Comparison of ENCODE assay signal across 10 cellular contexts in genomic region chr14:76760331-76761197, GRCh38. TPM values are rescaled to one million over a fixed set of nuclear protein-coding genes. Genes with fewer than 3 reads are reported as not detected.
DNase-seq lines count a peak whose midpoint lies in the region; ATAC-seq, FAIRE-seq and TF ChIP-seq lines count a peak whose summit lies in the region.
"Had no signal": no experiment of that assay in that cellular context is flagged by ENCODE, and none has a peak within 500 bp of the region (broad histone marks: within the 10 kb centered on the region; RNA-seq: fewer than 3 reads in every experiment).

No MANE protein-coding gene starts in this region.

- H3K4me1 ChIP-seq in endothelial cell of umbilical vein (ENCODE audit: control insufficient read depth, extremely low read depth, insufficient read depth, low read length), result peaks cover 30% of the 10 kb centered on the region
- peaks cover 0 to 5% of the 10 kb centered on the region in 2 donors for H3K4me1 ChIP-seq in naive thymus-derived CD4-positive, alpha-beta T cell (ENCODE audit: control insufficient read depth in 2 of 2, insufficient read depth in 2 of 2, low read length in 2 of 2)

- POLR2A ChIA-PET in AG04450 (lab: Yijun Ruan, JAX) (no interaction called here), endothelial cell of umbilical vein (lab: Charles Lee) (no interaction called here)
- POLR2A ChIA-PET in naive thymus-derived CD4-positive, alpha-beta T cell (lab: Charles Lee), result no interaction called here

- H3K27ac ChIP-seq in AG04450 (ENCODE audit: low read depth, low read length), result peak overlapping the region; percentile 3
- no peak overlapping the region for H3K27ac ChIP-seq in endothelial cell of umbilical vein (ENCODE audit: insufficient read depth, low read depth, low read length)
- no peak overlapping the region for H3K27ac ChIP-seq in naive thymus-derived CD4-positive, alpha-beta T cell (ENCODE audit: low read depth, low read length)

- no peaks in the 10 kb centered on the region; the same call in 1 of the 2 replicates for H3K9me3 ChIP-seq in AG04450 (ENCODE audit: control insufficient read depth, insufficient read depth, low read length)
- H3K9me3 ChIP-seq in MG63, result no peaks in the 10 kb centered on the region
- no peaks in the 10 kb centered on the region for H3K9me3 ChIP-seq in endothelial cell of umbilical vein (replicated peaks; ENCODE audit: control insufficient read depth, insufficient read depth, low read length)
- H3K9me3 ChIP-seq in naive thymus-derived CD4-positive, alpha-beta T cell (ENCODE audit: control insufficient read depth in 2 of 3, low read length in 3 of 3), result no peaks in the 10 kb centered on the region

- H3K4me2 ChIP-seq in endothelial cell of umbilical vein (ENCODE audit: insufficient read depth, low read length), result peak overlapping the region; percentile 92

- H3K9me1 ChIP-seq in endothelial cell of umbilical vein (replicated peaks; ENCODE audit: control insufficient read depth, extremely low read depth, insufficient read depth, low read length), result no peaks in the 10 kb centered on the region

- peaks cover 7 to 68% (median 32%) of the 10 kb centered on the region in 5 donors for H3K27me3 Mint-ChIP-seq in naive thymus-derived CD4-positive, alpha-beta T cell

- CTCF ChIA-PET in AG04450 (lab: Charles Lee) (interaction anchor here (0.5 to 0.9 kb wide), 2 partner anchors 24 to 38 kb away, joined by 3 to 11 read pairs; no protein-coding TSS in a partner anchor), endothelial cell of umbilical vein (lab: Charles Lee) (interaction anchor here (1.0 to 4.0 kb wide), 5 partner anchors 10 to 51 kb away, joined by 5 to 26 read pairs (median 9); no protein-coding TSS in a partner anchor)
- CTCF ChIA-PET in naive thymus-derived CD4-positive, alpha-beta T cell (lab: Charles Lee), result no interaction called here

- no peaks in the 10 kb centered on the region for H3K36me3 Mint-ChIP-seq in naive thymus-derived CD4-positive, alpha-beta T cell

- DNase-seq in AG04450 (ENCODE audit: low read depth, low spot score), result no peak
- DNase-seq in MG63, result no peak
- no peak for DNase-seq in endothelial cell of umbilical vein (ENCODE audit: low read depth, low spot score)
- no peak for DNase-seq in naive thymus-derived CD4-positive, alpha-beta T cell
- DNase-seq in NCI-H2081 treated with DMSO at 0.1 percent for 48 hours (lab: John Stamatoyannopoulos, UW), result no peak
- no peak for DNase-seq in RKO (ENCODE audit: low spot score)
- DNase-seq: KG1 had no signal

- no peak for TF ChIP-seq POLR2A in endothelial cell of umbilical vein (IDR thresholded peaks at IDR 0.05; ENCODE audit: low read depth, low read length)

- dilution Hi-C loops in endothelial cell of umbilical vein (cut with MboI; ENCODE audit: extremely low pct_ligation_motif_present, low sequenced_read_pairs), result no loop called here

- peak overlapping the region; percentile 45 to 87 (median 72) for H3K4me3 Mint-ChIP-seq in naive thymus-derived CD4-positive, alpha-beta T cell

- TF ChIP-seq CTCF in AG04450 (IDR thresholded peaks at IDR 0.05; ENCODE audit: low read depth, low read length) (no peak), endothelial cell of umbilical vein (IDR thresholded peaks at IDR 0.05; ENCODE audit: extremely low read depth in 1 of 2, insufficient read depth in 1 of 2, low read depth in 1 of 2, low read length in 2 of 2) (no peak)

- peak overlapping the region; percentile 100 for H2AFZ ChIP-seq in endothelial cell of umbilical vein (ENCODE audit: low read depth, low read length)

- no peaks in the 10 kb centered on the region for H4K20me1 ChIP-seq in endothelial cell of umbilical vein (replicated peaks; ENCODE audit: control insufficient read depth, extremely low read depth, insufficient read depth, low read length)

- intact Hi-C loops in endothelial cell of umbilical vein (cut with micrococcal nuclease), result loop anchor here (1.0 to 5.0 kb wide), 4 partner anchors 40 to 197 kb away; no protein-coding TSS in a partner anchor
- intact Hi-C loops in naive thymus-derived CD4-positive, alpha-beta T cell (cut with micrococcal nuclease), result loop anchor here (2.0 to 10.0 kb wide), 3 partner anchors 52 to 606 kb away; partner anchors contain the start of genes ANGEL1 (in 2 of the 2), CIPC (in 1 of the 2) and GPATCH2L (in 1 of the 2)

- no peaks in the 10 kb centered on the region for H3K36me3 ChIP-seq in MG63
- H3K36me3 ChIP-seq in endothelial cell of umbilical vein (ENCODE audit: control insufficient read depth in 2 of 2, extremely low read depth in 1 of 2, insufficient read depth in 2 of 2, low read length in 2 of 2), result peaks cover 0 to under 1% of the 10 kb centered on the region in 2 experiments
- H3K36me3 ChIP-seq in naive thymus-derived CD4-positive, alpha-beta T cell (ENCODE audit: control insufficient read depth in 2 of 3, insufficient read depth in 3 of 3, low read length in 3 of 3), result no peaks in the 10 kb centered on the region

- peak overlapping the region in 1 of 9 donors; percentile 91 for H3K27ac Mint-ChIP-seq in naive thymus-derived CD4-positive, alpha-beta T cell

- H3K4me1 Mint-ChIP-seq in naive thymus-derived CD4-positive, alpha-beta T cell, result peaks cover 5 to 25% (median 10%) of the 10 kb centered on the region in 7 donors

- ATAC-seq in naive thymus-derived CD4-positive, alpha-beta T cell, result no peak
- no peak for ATAC-seq in GM21526 (IDR thresholded peaks at IDR 0.05; ENCODE audit: low FRiP score, unreplicated experiment)
- ATAC-seq in GM21825 (IDR thresholded peaks at IDR 0.05; ENCODE audit: unreplicated experiment), result no peak

- H3K27me3 ChIP-seq in AG04450 (ENCODE audit: control insufficient read depth, insufficient read depth, low read length), result no peaks in the 10 kb centered on the region
- H3K27me3 ChIP-seq in MG63, result no peaks in the 10 kb centered on the region
- H3K27me3 ChIP-seq in endothelial cell of umbilical vein (ENCODE audit: control insufficient read depth in 2 of 2, insufficient read depth in 2 of 2, low read length in 2 of 2), result peaks cover 2 to 6% of the 10 kb centered on the region in 2 experiments
- H3K27me3 ChIP-seq in naive thymus-derived CD4-positive, alpha-beta T cell (ENCODE audit: control insufficient read depth in 2 of 2, insufficient read depth in 2 of 2, low read length in 2 of 2), result peaks cover 0 to 5% of the 10 kb centered on the region in 2 donors

- H3K9me3 Mint-ChIP-seq in naive thymus-derived CD4-positive, alpha-beta T cell, result no peaks in the 10 kb centered on the region

- no peak for FAIRE-seq in endothelial cell of umbilical vein (lab: Jason Lieb, UNC)
- FAIRE-seq: G401.6 had no signal

- peak overlapping the region; percentile 58 for H3K9ac ChIP-seq in endothelial cell of umbilical vein (replicated peaks; ENCODE audit: extremely low read depth, insufficient read depth, low read length)

- H3K79me2 ChIP-seq in endothelial cell of umbilical vein (ENCODE audit: control insufficient read depth, insufficient read depth, low read length), result peaks cover 10% of the 10 kb centered on the region

- H3K4me3 ChIP-seq in AG04450 (ENCODE audit: low read depth, low read length) (peak overlapping the region; percentile 73), MG63 (peak overlapping the region; percentile 45), endothelial cell of umbilical vein (replicated peaks in 1 of 3; ENCODE audit: insufficient read depth in 1 of 3, low read depth in 1 of 3, low read length in 3 of 3) (peak overlapping the region; percentile 81 to 98 (median 90))
- H3K4me3 ChIP-seq in naive thymus-derived CD4-positive, alpha-beta T cell (ENCODE audit: low read length), result peak overlapping the region; percentile 61

- TSS peak; percentile 13 for BruUV-seq in endothelial cell of umbilical vein (replicated peaks; lab: Mats Ljungman, UMichigan)

TF ChIP-seq in endothelial cell of umbilical vein, 7 proteins besides CTCF, POLR2A, EP300 and RAD21 (continues in another document):
- no peak for TF ChIP-seq JUN (IDR thresholded peaks at IDR 0.05; ENCODE audit: borderline replicate concordance, insufficient read depth, insufficient read length, low read depth)
- no peak for TF ChIP-seq MYC (IDR thresholded peaks at IDR 0.05; ENCODE audit: low read depth, low read length)
- no peak for TF ChIP-seq POLR2AphosphoS5 (IDR thresholded peaks at IDR 0.05; ENCODE audit: insufficient read depth, low read depth, low read length)
- TF ChIP-seq FOS (IDR thresholded peaks at IDR 0.05; ENCODE audit: borderline replicate concordance, insufficient read depth, low read length), result no peak

RNA-seq across cellular contexts. Expression of gene VASH1, which starts 0.7 kb away (rescaled TPM):
- polyA plus RNA-seq in AG04450 (2011; rRNA removed), result 5.0 and 6.0 TPM in 2 replicates
- polyA minus RNA-seq in AG04450 (2011; rRNA and poly(A)+ RNA removed), result 7.2 and 8.5 TPM in 2 replicates
- total RNA-seq in MG63 (2014; rRNA removed; shearing (Covaris generic); ENCODE audit: low replicate concordance), result 2.1 and 2.8 TPM in 2 replicates
- total RNA-seq in endothelial cell of umbilical vein, result 168 and 246 TPM in 2 replicates
- polyA plus RNA-seq in endothelial cell of umbilical vein, result 39.8 and 41.4 TPM in 2 replicates
- polyA plus RNA-seq in endothelial cell of umbilical vein (2011; cell fraction: cytosol; rRNA removed), result 29.5 and 32.8 TPM in 2 replicates
- 137 and 147 TPM in 2 replicates for polyA plus RNA-seq in endothelial cell of umbilical vein (2011; cell fraction: nucleus; rRNA removed)
- polyA plus RNA-seq in endothelial cell of umbilical vein (2012), result 33.1 and 40.0 TPM in 2 replicates
- 41.8 and 47.3 TPM in 2 replicates for polyA minus RNA-seq in endothelial cell of umbilical vein
- not detected for polyA minus RNA-seq in endothelial cell of umbilical vein (2011; cell fraction: cytosol; rRNA and poly(A)+ RNA removed)
- 41.1 and 46.8 TPM in 2 replicates for polyA minus RNA-seq in endothelial cell of umbilical vein (2011; cell fraction: nucleus; rRNA and poly(A)+ RNA removed)
- total RNA-seq in naive thymus-derived CD4-positive, alpha-beta T cell, result 10 to 100 TPM in 1 of 5 experiments, 1 to 10 TPM in 4; 1.1 to 18.2 (median 5.6) TPM
- polyA plus RNA-seq in naive thymus-derived CD4-positive, alpha-beta T cell, result under 1 TPM; 0.52 to 0.54 TPM

RNA-seq across cellular contexts. Expression of gene ANGEL1, which starts 52.1 kb away (rescaled TPM):
- polyA plus RNA-seq in AG04450 (2011; rRNA removed) (12.8 and 13.1 TPM in 2 replicates), endothelial cell of umbilical vein (22.0 and 24.0 TPM in 2 replicates)
- 13.4 and 14.8 TPM in 2 replicates for polyA minus RNA-seq in AG04450 (2011; rRNA and poly(A)+ RNA removed)
- 1.1 and 2.5 TPM in 2 replicates for total RNA-seq in MG63 (2014; rRNA removed; shearing (Covaris generic); ENCODE audit: low replicate concordance)
- total RNA-seq in endothelial cell of umbilical vein, result 14.8 and 18.4 TPM in 2 replicates
- 10.5 and 11.2 TPM in 2 replicates for polyA plus RNA-seq in endothelial cell of umbilical vein (2011; cell fraction: cytosol; rRNA removed)
- polyA plus RNA-seq in endothelial cell of umbilical vein (2011; cell fraction: nucleus; rRNA removed), result 54.8 and 55.7 TPM in 2 replicates
- polyA plus RNA-seq in endothelial cell of umbilical vein (2012), result 9.1 and 12.3 TPM in 2 replicates
- 25.0 and 34.7 TPM in 2 replicates for polyA minus RNA-seq in endothelial cell of umbilical vein
- polyA minus RNA-seq in endothelial cell of umbilical vein (2011; cell fraction: cytosol; rRNA and poly(A)+ RNA removed), result 9.9 TPM
- 17.8 and 23.3 TPM in 2 replicates for polyA minus RNA-seq in endothelial cell of umbilical vein (2011; cell fraction: nucleus; rRNA and poly(A)+ RNA removed)
- 10 to 100 TPM; 14.5 to 37.6 (median 19.9) TPM for total RNA-seq in naive thymus-derived CD4-positive, alpha-beta T cell
- 10 to 100 TPM; 28.3 to 28.9 TPM for polyA plus RNA-seq in naive thymus-derived CD4-positive, alpha-beta T cell
